Comparison of ENCODE assay signal across 21 cellular contexts in genomic region chr13:61180245-61180644, GRCh38.
DNase-seq lines count a peak whose midpoint lies in the region; FAIRE-seq and TF ChIP-seq lines count a peak whose summit lies in the region.
"Had no signal": no experiment of that assay in that cellular context is flagged by ENCODE, and none has a peak within 500 bp of the region (broad histone marks: within the 10 kb centered on the region; RNA-seq: fewer than 3 reads in every experiment).

No MANE protein-coding gene starts in this region.

- H3K56ac ChIP-seq in H1 (replicated peaks; ENCODE audit: insufficient read length, low read depth, low read length), result no peak overlapping the region

- 68% methylated on average over 4 of the region's 4 CpGs for WGBS in HUES64
- 22% methylated on average over 4 of the region's 4 CpGs; no CpG with 5 or more reads in 1 of the 2 experiments for WGBS in H1 (ENCODE audit: extremely low coverage in 1 of 2, insufficient coverage in 1 of 2, insufficient read length in 1 of 2, insufficient replicate concordance in 2 of 2, low coverage in 1 of 2, low lambda C conversion rate in 2 of 2, missing lambda C conversion rate in 1 of 2), 2 experiments

- H3K4me3 Mint-ChIP-seq in neural progenitor cell, result no peak overlapping the region
- H3K4me3 Mint-ChIP-seq: CD8-positive, alpha-beta memory T cell; HFFc6 had no signal

- H2AFZ ChIP-seq in H1 (ENCODE audit: low read length) (peak overlapping the region; percentile 65; the same call in 1 of the 2 replicates), neural progenitor cell (replicated peaks) (peak overlapping the region; percentile 60)

- DNase-seq in H1 (ENCODE audit: low read depth in 1 of 2, low spot score in 2 of 2) (no peak), neural progenitor cell (ENCODE audit: low spot score) (no peak), epidermal melanocyte (ENCODE audit: insufficient read length, low spot score) (no peak), GM03348 (ENCODE audit: low spot score) (no peak), NCI-H1092 treated with DMSO at 0.1 percent for 48 hours (lab: John Stamatoyannopoulos, UW) (no peak)
- DNase-seq: ACHN; C1 segment of cervical spinal cord; CD8-positive, alpha-beta memory T cell; DMS53; EL; HFFc6; IMR-90; NCI-H1417 treated with DMSO at 0.1 percent for 48 hours; NCI-H1930; NCI-H446 treated with DMSO at 0.1 percent for 48 hours; NCI-H82; SIG-M5 had no signal

- H2BK12ac ChIP-seq in H1 (ENCODE audit: low read depth, low read length), result no peak overlapping the region

- H3K9me3 Mint-ChIP-seq in neural progenitor cell, result peaks cover 1% of the 10 kb centered on the region

- no peak for FAIRE-seq in H1 (lab: Jason Lieb, UNC)
- FAIRE-seq: GM12891, H54 had no signal

- no peak overlapping the region for H2BK15ac ChIP-seq in H1 (ENCODE audit: low read length)

- no peak overlapping the region; the same call in 1 of the 2 replicates for H2BK5ac ChIP-seq in H1 (ENCODE audit: low read depth, low read length)

- H4K5ac ChIP-seq in H1 (ENCODE audit: insufficient read length, low read depth, low read length), result peak overlapping the region; percentile 83

- no peak for TF ChIP-seq RAD21 in H1 (IDR thresholded peaks at IDR 0.05 in 1 of 2, conservative IDR thresholded peaks at IDR 0.05 in 1 of 2; ENCODE audit: low read depth in 2 of 2, low read length in 2 of 2)

- no peaks in the 10 kb centered on the region for H3K4me1 Mint-ChIP-seq in neural progenitor cell
- H3K4me1 Mint-ChIP-seq: CD8-positive, alpha-beta memory T cell had no signal

- H3K4ac ChIP-seq in H1 (replicated peaks; ENCODE audit: insufficient read length, low read depth, low read length), result no peak overlapping the region

- TF ChIP-seq EP300 in H1 (IDR thresholded peaks at IDR 0.05; ENCODE audit: borderline replicate concordance in 1 of 2, low read depth in 2 of 2, low read length in 2 of 2), result no peak

- no peak overlapping the region for H2AK5ac ChIP-seq in H1 (ENCODE audit: low read depth, low read length)

- H3K4me1 ChIP-seq in HUES64 (ENCODE audit: insufficient read depth, low read length) (peaks cover 60% of the 10 kb centered on the region), H1 (replicated peaks in 1 of 4; ENCODE audit: control insufficient read depth in 3 of 4, insufficient read depth in 4 of 4, low read length in 3 of 4) (peaks cover 0 to 27% (median 6%) of the 10 kb centered on the region in 4 experiments), neural progenitor cell (no peaks in the 10 kb centered on the region), stomach smooth muscle (ENCODE audit: control insufficient read depth, insufficient read depth, low read length) (peaks cover 5% of the 10 kb centered on the region)

- POLR2A ChIA-PET in H1 (lab: Charles Lee; ENCODE audit: partially characterized antibody), result no interaction called here

- H3K36me3 Mint-ChIP-seq in neural progenitor cell, result no peaks in the 10 kb centered on the region
- H3K36me3 Mint-ChIP-seq: CD8-positive, alpha-beta memory T cell had no signal

- H3F3A ChIP-seq in neural progenitor cell (ENCODE audit: low read depth), result no peaks in the 10 kb centered on the region

- H3K79me2 ChIP-seq in H1 (ENCODE audit: control insufficient read depth in 1 of 2, insufficient read depth in 2 of 2, low read length in 2 of 2), result no peaks in the 10 kb centered on the region
- no peaks in the 10 kb centered on the region for H3K79me2 ChIP-seq in neural progenitor cell (ENCODE audit: low read depth)

- H3K14ac ChIP-seq in H1 (ENCODE audit: insufficient read length), result no peak overlapping the region

- H2BK120ac ChIP-seq in H1 (replicated peaks; ENCODE audit: low read depth, low read length), result no peak overlapping the region

- H3K4me2 ChIP-seq in H1 (ENCODE audit: insufficient read depth in 1 of 2, low read depth in 2 of 2, low read length in 2 of 2) (peak overlapping the region; percentile 37 to 40), neural progenitor cell (no peak overlapping the region)

- H3K27ac Mint-ChIP-seq in neural progenitor cell, result no peak overlapping the region
- H3K27ac Mint-ChIP-seq: CD8-positive, alpha-beta memory T cell; HFFc6 had no signal

- no peak overlapping the region for H4K91ac ChIP-seq in H1 (replicated peaks; ENCODE audit: insufficient read length, low read length)

- H3K36me3 ChIP-seq in HUES64 (ENCODE audit: insufficient read depth, low read length), result no peaks in the 10 kb centered on the region
- H3K36me3 ChIP-seq in H1 (ENCODE audit: control insufficient read depth in 2 of 4, insufficient read depth in 4 of 4, low read length in 3 of 4), result no peaks in the 10 kb centered on the region
- H3K36me3 ChIP-seq in neural progenitor cell, result no peaks in the 10 kb centered on the region
- H3K36me3 ChIP-seq in stomach smooth muscle (ENCODE audit: control insufficient read depth in 2 of 2, insufficient read depth in 2 of 2, low read length in 2 of 2), result no peaks in the 10 kb centered on the region

- no peak for TF ChIP-seq POLR2A in H1 (IDR thresholded peaks at IDR 0.05; ENCODE audit: control extremely low read depth in 1 of 2, low read depth in 2 of 2, low read length in 2 of 2)

- H3K18ac ChIP-seq in H1 (ENCODE audit: extremely low read depth, low read length), result no peak overlapping the region

- H3K27me3 Mint-ChIP-seq in neural progenitor cell (ENCODE audit: insufficient read depth, low read depth), result no peaks in the 10 kb centered on the region
- H3K27me3 Mint-ChIP-seq: CD8-positive, alpha-beta memory T cell had no signal

- H2BK20ac ChIP-seq in H1 (ENCODE audit: low read length), result no peak overlapping the region

- no peak overlapping the region for H3K23ac ChIP-seq in H1 (ENCODE audit: insufficient read length)

- H3K9me3 ChIP-seq in HUES64 (ENCODE audit: insufficient read depth, low read depth, low read length), result no peaks in the 10 kb centered on the region
- no peaks in the 10 kb centered on the region for H3K9me3 ChIP-seq in H1 (ENCODE audit: insufficient read depth in 2 of 2, low read depth in 1 of 2, low read length in 1 of 2)
- no peaks in the 10 kb centered on the region for H3K9me3 ChIP-seq in neural progenitor cell (ENCODE audit: low read depth)
- H3K9me3 ChIP-seq in stomach smooth muscle (ENCODE audit: control insufficient read depth in 2 of 2, low read length in 2 of 2), result peaks cover 0 to 2% of the 10 kb centered on the region in 2 donors

- TF ChIP-seq CTCF in H1 (IDR thresholded peaks at IDR 0.05; ENCODE audit: control extremely low read depth in 1 of 3, insufficient read depth in 1 of 3, low read depth in 1 of 3, low read length in 3 of 3), result no peak
- no peak for TF ChIP-seq CTCF in neural progenitor cell (IDR thresholded peaks at IDR 0.05)

- peak overlapping the region; percentile 66; the same call in 1 of the 2 replicates for H3K27ac ChIP-seq in HUES64 (ENCODE audit: low read depth, low read length)
- peak overlapping the region; percentile 2; the same call in 1 of the 2 replicates for H3K27ac ChIP-seq in H1 (ENCODE audit: low read depth, low read length)
- no peak overlapping the region for H3K27ac ChIP-seq in neural progenitor cell
- peak overlapping the region; percentile 7 for H3K27ac ChIP-seq in stomach smooth muscle (ENCODE audit: low read length)

- H3K4me3 ChIP-seq in HUES64 (ENCODE audit: low read length), result no peak overlapping the region; the same call in 1 of the 2 replicates
- peak overlapping the region in 1 of 4 experiments; percentile 33; a peak in 1 of 8 replicates for H3K4me3 ChIP-seq in H1 (ENCODE audit: extremely low read depth in 1 of 4, insufficient read depth in 2 of 4, low read depth in 3 of 4, low read length in 4 of 4)
- H3K4me3 ChIP-seq in neural progenitor cell, result no peak overlapping the region
- peak overlapping the region in 1 of 2 donors; percentile 50 for H3K4me3 ChIP-seq in stomach smooth muscle (ENCODE audit: low read length in 2 of 2)

- no peaks in the 10 kb centered on the region for H3K23me2 ChIP-seq in H1 (ENCODE audit: low read depth, low read length)

- H4K8ac ChIP-seq in H1 (ENCODE audit: extremely low read depth, insufficient read depth, low read length), result no peak overlapping the region

- H3K27me3 ChIP-seq in HUES64 (ENCODE audit: insufficient read depth, low read length), result no peaks in the 10 kb centered on the region
- H3K27me3 ChIP-seq in H1 (replicated peaks in 1 of 4; ENCODE audit: control insufficient read depth in 3 of 4, extremely low read depth in 1 of 4, insufficient read depth in 3 of 4, low read length in 3 of 4), result no peaks in the 10 kb centered on the region
- H3K27me3 ChIP-seq in neural progenitor cell, result no peaks in the 10 kb centered on the region
- H3K27me3 ChIP-seq in stomach smooth muscle (ENCODE audit: control insufficient read depth in 1 of 2, insufficient read depth in 2 of 2, low read length in 2 of 2), result no peaks in the 10 kb centered on the region

- H4K20me1 ChIP-seq in H1 (replicated peaks in 1 of 2; ENCODE audit: control insufficient read depth in 1 of 2, insufficient read depth in 2 of 2, low read length in 2 of 2), result no peaks in the 10 kb centered on the region
- H4K20me1 ChIP-seq in neural progenitor cell (ENCODE audit: low read depth), result no peaks in the 10 kb centered on the region

- CTCF ChIA-PET in H1 (lab: Charles Lee; ENCODE audit: partially characterized antibody), result interaction anchor here (1.1 to 1.7 kb wide), 3 partner anchors 11 to 81 kb away, joined by 3 to 5 read pairs (median 3); no protein-coding TSS in a partner anchor

- H3K9ac ChIP-seq in HUES64 (ENCODE audit: low read depth, low read length) (0 out of 2 replicates have a peak overlapping the region, but pooled peaks have one; percentile 14), H1 (replicated peaks in 1 of 4; ENCODE audit: extremely low read depth in 1 of 4, low read depth in 3 of 4, low read length in 3 of 4) (no peak overlapping the region), neural progenitor cell (no peak overlapping the region), stomach smooth muscle (ENCODE audit: low read length in 2 of 2) (peak overlapping the region in 1 of 2 donors; percentile 45)

- no peaks in the 10 kb centered on the region for H3K79me1 ChIP-seq in H1 (ENCODE audit: low read depth, low read length)

TF ChIP-seq in H1, 55 proteins besides CTCF, POLR2A, EP300 and RAD21 (continues in another document):
- TF ChIP-seq RXRA (IDR thresholded peaks at IDR 0.05; ENCODE audit: insufficient read depth, low read depth, low read length) (no peak), NANOG (IDR thresholded peaks at IDR 0.05; ENCODE audit: insufficient read depth, low read depth, low read length, poor library complexity, severe bottlenecking) (no peak), SUZ12 (IDR thresholded peaks at IDR 0.05; ENCODE audit: low read length) (no peak), JUND (IDR thresholded peaks at IDR 0.05; ENCODE audit: low read length) (no peak), RFX5 (IDR thresholded peaks at IDR 0.05; ENCODE audit: borderline replicate concordance, low read depth, low read length) (no peak), MAFK (IDR thresholded peaks at IDR 0.05; ENCODE audit: low read depth, low read length) (no peak), EGR1 (IDR thresholded peaks at IDR 0.05; ENCODE audit: borderline replicate concordance, low read depth, low read length) (no peak), TBP (IDR thresholded peaks at IDR 0.05; ENCODE audit: low read depth, low read length) (no peak), KDM4A (IDR thresholded peaks at IDR 0.05; ENCODE audit: low read depth, low read length, severe bottlenecking) (no peak), HDAC6 (IDR thresholded peaks at IDR 0.05; ENCODE audit: low read depth, low read length) (no peak), SIX5 (IDR thresholded peaks at IDR 0.05; ENCODE audit: low read depth, low read length) (no peak)
